21 cellular contexts compared by ENCODE assay signal in genomic region chr6:1126036-1126435, GRCh38.
DNase-seq lines count a peak whose midpoint lies in the region; ATAC-seq and TF ChIP-seq lines count a peak whose summit lies in the region.
"Had no signal": no experiment of that assay in that cellular context is flagged by ENCODE, and none has a peak within 500 bp of the region (broad histone marks: within the 10 kb centered on the region; RNA-seq: fewer than 3 reads in every experiment).

No MANE protein-coding gene starts in this region.

- intact Hi-C loops in head of caudate nucleus (cut with DNase I) = no loop called here

- no peak for TF ChIP-seq CTCF in osteocyte (IDR thresholded peaks at IDR 0.05)

- no peaks in the 10 kb centered on the region for H3K27me3 Mint-ChIP-seq in osteocyte (ENCODE audit: unreplicated experiment)
- H3K27me3 Mint-ChIP-seq: CD4-positive, CD25-positive, alpha-beta regulatory T cell had no signal

- H3K27ac Mint-ChIP-seq in osteocyte (ENCODE audit: unreplicated experiment) = no peak overlapping the region
- H3K27ac Mint-ChIP-seq: CD4-positive, alpha-beta memory T cell; CD4-positive, CD25-positive, alpha-beta regulatory T cell; CD8-positive, alpha-beta memory T cell had no signal

- no peak for ATAC-seq in HG03439 (IDR thresholded peaks at IDR 0.05; ENCODE audit: unreplicated experiment)
- ATAC-seq: GM12878 had no signal

- H3K4me1 Mint-ChIP-seq in osteocyte (ENCODE audit: unreplicated experiment) = no peaks in the 10 kb centered on the region
- H3K4me1 Mint-ChIP-seq: CD14-positive monocyte had no signal

- H3K4me3 Mint-ChIP-seq in osteocyte (ENCODE audit: unreplicated experiment) = no peak overlapping the region
- H3K4me3 Mint-ChIP-seq: CD14-positive monocyte; CD4-positive, alpha-beta memory T cell; CD4-positive, CD25-positive, alpha-beta regulatory T cell; CD8-positive, alpha-beta memory T cell had no signal

- H3K9me3 Mint-ChIP-seq in osteocyte (ENCODE audit: unreplicated experiment) = peaks cover 4% of the 10 kb centered on the region
- H3K9me3 Mint-ChIP-seq: CD8-positive, alpha-beta memory T cell had no signal

- H3K36me3 Mint-ChIP-seq in osteocyte (ENCODE audit: unreplicated experiment) = no peaks in the 10 kb centered on the region
- H3K36me3 Mint-ChIP-seq: CD14-positive monocyte; CD4-positive, alpha-beta memory T cell; CD4-positive, CD25-positive, alpha-beta regulatory T cell; CD8-positive, alpha-beta memory T cell had no signal

- DNase-seq in head of caudate nucleus = peak in 37 of 42 donors; percentile 13 to 80 (median 50)
- peak; percentile 25 for DNase-seq in osteocyte (ENCODE audit: extremely low spot score, unreplicated experiment)
- DNase-seq in superior temporal gyrus (ENCODE audit: extremely low spot score) = peak; percentile 29
- DNase-seq in 8988T = no peak
- DNase-seq: ACHN; BE2C; C1 segment of cervical spinal cord; CD4-positive, alpha-beta memory T cell; CD4-positive, CD25-positive, alpha-beta regulatory T cell; CD8-positive, alpha-beta memory T cell; COR-L47; DMS 273 treated with DMSO at 0.1 percent for 48 hours; DMS153; DMS53; DMS79; DND-41; EL; GDM1 had no signal
